ENCODE assay signal across 8 cellular contexts in the genomic region with DNA sequence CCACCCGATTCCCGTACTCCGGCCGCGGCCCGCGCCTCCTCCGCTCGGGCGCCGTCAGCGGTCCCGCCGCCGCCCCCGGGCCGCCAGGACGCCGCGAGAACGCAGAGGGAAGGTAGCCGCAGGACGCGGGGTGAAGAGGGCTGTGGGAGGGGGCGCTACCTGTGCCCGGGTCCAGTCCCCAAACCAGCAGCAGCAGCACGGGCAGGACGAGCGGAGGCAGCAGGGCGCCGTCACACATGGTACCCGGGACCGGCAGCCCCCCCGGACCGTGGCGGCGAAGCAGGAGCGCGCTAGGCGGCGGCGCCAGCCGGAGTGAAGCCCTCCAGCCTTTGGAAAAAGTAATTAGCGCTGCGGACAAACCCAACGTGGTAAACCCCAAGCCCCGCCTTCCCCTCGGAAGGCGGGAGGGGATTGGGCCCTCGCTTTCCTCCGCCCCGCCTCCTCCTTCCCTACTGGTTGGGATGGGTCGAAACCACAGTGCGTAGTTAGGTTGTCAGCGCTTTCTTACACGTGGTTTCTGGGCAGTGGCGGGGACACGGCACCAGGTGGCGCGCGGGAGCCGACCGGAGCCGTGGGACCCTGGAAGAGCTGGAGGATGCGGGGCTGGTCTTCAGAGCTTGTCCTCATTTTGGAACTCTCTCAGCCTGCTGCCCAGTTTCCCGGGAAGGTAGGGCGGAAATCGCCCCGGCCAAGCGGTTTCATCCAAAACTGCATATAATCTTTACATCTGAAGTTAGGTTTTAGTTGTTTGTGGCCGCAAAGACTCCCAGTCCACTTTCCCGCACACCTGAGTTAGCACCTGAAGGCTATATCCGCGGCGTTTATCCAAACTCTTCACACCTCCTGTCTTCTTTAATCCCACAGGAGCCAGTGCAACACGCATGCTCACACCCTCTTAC. TPM values are rescaled to one million over a fixed set of nuclear protein-coding genes. Genes with fewer than 3 reads are reported as not detected.
DNase-seq lines count a peak whose midpoint lies in the region; ATAC-seq and TF ChIP-seq lines count a peak whose summit lies in the region.

A gene with protein sequence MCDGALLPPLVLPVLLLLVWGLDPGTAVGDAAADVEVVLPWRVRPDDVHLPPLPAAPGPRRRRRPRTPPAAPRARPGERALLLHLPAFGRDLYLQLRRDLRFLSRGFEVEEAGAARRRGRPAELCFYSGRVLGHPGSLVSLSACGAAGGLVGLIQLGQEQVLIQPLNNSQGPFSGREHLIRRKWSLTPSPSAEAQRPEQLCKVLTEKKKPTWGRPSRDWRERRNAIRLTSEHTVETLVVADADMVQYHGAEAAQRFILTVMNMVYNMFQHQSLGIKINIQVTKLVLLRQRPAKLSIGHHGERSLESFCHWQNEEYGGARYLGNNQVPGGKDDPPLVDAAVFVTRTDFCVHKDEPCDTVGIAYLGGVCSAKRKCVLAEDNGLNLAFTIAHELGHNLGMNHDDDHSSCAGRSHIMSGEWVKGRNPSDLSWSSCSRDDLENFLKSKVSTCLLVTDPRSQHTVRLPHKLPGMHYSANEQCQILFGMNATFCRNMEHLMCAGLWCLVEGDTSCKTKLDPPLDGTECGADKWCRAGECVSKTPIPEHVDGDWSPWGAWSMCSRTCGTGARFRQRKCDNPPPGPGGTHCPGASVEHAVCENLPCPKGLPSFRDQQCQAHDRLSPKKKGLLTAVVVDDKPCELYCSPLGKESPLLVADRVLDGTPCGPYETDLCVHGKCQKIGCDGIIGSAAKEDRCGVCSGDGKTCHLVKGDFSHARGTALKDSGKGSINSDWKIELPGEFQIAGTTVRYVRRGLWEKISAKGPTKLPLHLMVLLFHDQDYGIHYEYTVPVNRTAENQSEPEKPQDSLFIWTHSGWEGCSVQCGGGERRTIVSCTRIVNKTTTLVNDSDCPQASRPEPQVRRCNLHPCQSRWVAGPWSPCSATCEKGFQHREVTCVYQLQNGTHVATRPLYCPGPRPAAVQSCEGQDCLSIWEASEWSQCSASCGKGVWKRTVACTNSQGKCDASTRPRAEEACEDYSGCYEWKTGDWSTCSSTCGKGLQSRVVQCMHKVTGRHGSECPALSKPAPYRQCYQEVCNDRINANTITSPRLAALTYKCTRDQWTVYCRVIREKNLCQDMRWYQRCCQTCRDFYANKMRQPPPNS (minus strand): TSS at position 314 of the 899 bp plus-strand sequence. CDS start 76 bp downstream, at position 238.

- TF ChIP-seq CTCF in CD14-positive monocyte (IDR thresholded peaks at IDR 0.05) (peak; percentile 98), Peyer's patch (IDR thresholded peaks at IDR 0.05) (peak; percentile 58 to 95 (median 86)), fibroblast of the aortic adventitia (IDR thresholded peaks at IDR 0.05; ENCODE audit: insufficient read depth, low read length) (peak; percentile 74)

- peak; percentile 39 to 88 for TF ChIP-seq POLR2A in Peyer's patch (IDR thresholded peaks at IDR 0.05)

- H3K27me3 Mint-ChIP-seq in CD14-positive monocyte (ENCODE audit: low read depth in 3 of 3) = peaks cover 57 to 73% (median 65%) of the 10 kb centered on the region in 3 donors
- H3K27me3 Mint-ChIP-seq in natural killer cell treated with Interleukin-12 subunit alpha and Interleukin-12 subunit beta and Interleukin-15 and Interleukin-18, amount 100 ng/mL, for 72 hours = peaks cover 18 to 34% of the 10 kb centered on the region in 2 donors
- peaks cover 42% of the 10 kb centered on the region for H3K27me3 Mint-ChIP-seq in stimulated activated memory B cell treated with anti-CD40 and anti-IgM and Interleukin-4, amounts not matched to agents 10 μg/mL and 1 μg/mL and 100 μg/mL, for 72 hours

- DNase-seq in CD14-positive monocyte (ENCODE audit: low spot score) (peak; percentile 93), HK-2 (ENCODE audit: unreplicated experiment) (peak; percentile 76), Peyer's patch (peak; percentile 85 to 98 (median 95)), fibroblast of the aortic adventitia (ENCODE audit: low read depth) (peak; percentile 69)
- DNase-seq in activated T-helper 9 cell treated with anti-CD3 and anti-CD28 coated beads, Interleukin-2, amount 50 U/mL, for 16 hours (ENCODE audit: low read depth) = peak; percentile 90
- DNase-seq in natural killer cell treated with Interleukin-12 subunit alpha and Interleukin-12 subunit beta and Interleukin-15 and Interleukin-18, amount 100 ng/mL, for 72 hours (ENCODE audit: low spot score) = peak; percentile 97

- peak; percentile 95 for ATAC-seq in GM19455 (IDR thresholded peaks at IDR 0.05; ENCODE audit: unreplicated experiment)
- peak; percentile 99 for ATAC-seq in natural killer cell treated with Interleukin-12 subunit alpha and Interleukin-12 subunit beta and Interleukin-15 and Interleukin-18, amount 100 ng/mL, for 72 hours
- ATAC-seq in stimulated activated memory B cell treated with anti-CD40 and anti-IgM and Interleukin-4, amounts not matched to agents 10 μg/mL and 1 μg/mL and 100 μg/mL, for 72 hours = peak; percentile 96

- H3K4me1 ChIP-seq in Peyer's patch = peaks cover 0 to 11% (median 8%) of the 10 kb centered on the region in 4 donors

- no peaks in the 10 kb centered on the region for H3K27me3 ChIP-seq in Peyer's patch

- no peaks in the 10 kb centered on the region for H3K9me3 ChIP-seq in Peyer's patch

- peaks cover 8% of the 10 kb centered on the region for H3K4me1 Mint-ChIP-seq in CD14-positive monocyte
- H3K4me1 Mint-ChIP-seq in natural killer cell treated with Interleukin-12 subunit alpha and Interleukin-12 subunit beta and Interleukin-15 and Interleukin-18, amount 100 ng/mL, for 72 hours (ENCODE audit: low read depth in 2 of 2) = peaks cover 4 to 10% of the 10 kb centered on the region in 2 donors
- H3K4me1 Mint-ChIP-seq in stimulated activated memory B cell treated with anti-CD40 and anti-IgM and Interleukin-4, amounts not matched to agents 10 μg/mL and 1 μg/mL and 100 μg/mL, for 72 hours = no peaks in the 10 kb centered on the region

- H3K4me3 Mint-ChIP-seq in CD14-positive monocyte = peak within 1 kb of the TSS; percentile 72
- peak within 1 kb of the TSS; percentile 36 for H3K4me3 Mint-ChIP-seq in natural killer cell treated with Interleukin-12 subunit alpha and Interleukin-12 subunit beta and Interleukin-15 and Interleukin-18, amount 100 ng/mL, for 72 hours
- H3K4me3 Mint-ChIP-seq in stimulated activated memory B cell treated with anti-CD40 and anti-IgM and Interleukin-4, amounts not matched to agents 10 μg/mL and 1 μg/mL and 100 μg/mL, for 72 hours = peak within 1 kb of the TSS; percentile 43

- peaks cover 0 to 3% of the 10 kb centered on the region in 2 donors for H3K36me3 Mint-ChIP-seq in CD14-positive monocyte
- H3K36me3 Mint-ChIP-seq in natural killer cell treated with Interleukin-12 subunit alpha and Interleukin-12 subunit beta and Interleukin-15 and Interleukin-18, amount 100 ng/mL, for 72 hours = no peaks in the 10 kb centered on the region
- H3K36me3 Mint-ChIP-seq in stimulated activated memory B cell treated with anti-CD40 and anti-IgM and Interleukin-4, amounts not matched to agents 10 μg/mL and 1 μg/mL and 100 μg/mL, for 72 hours = no peaks in the 10 kb centered on the region

- intact Hi-C loops in CD14-positive monocyte (cut with micrococcal nuclease) = loop anchor here in 1 of 2 donors (5.0 kb wide), 1 partner anchor 230 kb away; no protein-coding TSS in a partner anchor

- no peaks in the 10 kb centered on the region for H3K36me3 ChIP-seq in Peyer's patch

- H3K4me3 ChIP-seq in Peyer's patch (peak within 1 kb of the TSS; percentile 61 to 67 (median 66)), fibroblast of the aortic adventitia (ENCODE audit: low read depth, low read length) (peak within 1 kb of the TSS; percentile 50)

- H3K9me3 Mint-ChIP-seq in CD14-positive monocyte = peaks cover 0 to 11% (median 6%) of the 10 kb centered on the region in 7 donors
- no peaks in the 10 kb centered on the region for H3K9me3 Mint-ChIP-seq in natural killer cell treated with Interleukin-12 subunit alpha and Interleukin-12 subunit beta and Interleukin-15 and Interleukin-18, amount 100 ng/mL, for 72 hours
- no peaks in the 10 kb centered on the region for H3K9me3 Mint-ChIP-seq in stimulated activated memory B cell treated with anti-CD40 and anti-IgM and Interleukin-4, amounts not matched to agents 10 μg/mL and 1 μg/mL and 100 μg/mL, for 72 hours

- H3K27ac Mint-ChIP-seq in CD14-positive monocyte = peak within 1 kb of the TSS in 2 of 7 donors; percentile 26 to 73
- H3K27ac Mint-ChIP-seq in natural killer cell treated with Interleukin-12 subunit alpha and Interleukin-12 subunit beta and Interleukin-15 and Interleukin-18, amount 100 ng/mL, for 72 hours = no peak within 1 kb of the TSS
- H3K27ac Mint-ChIP-seq in stimulated activated memory B cell treated with anti-CD40 and anti-IgM and Interleukin-4, amounts not matched to agents 10 μg/mL and 1 μg/mL and 100 μg/mL, for 72 hours = no peak within 1 kb of the TSS

- peak within 1 kb of the TSS in 3 of 4 donors; percentile 65 to 71 (median 69) for H3K27ac ChIP-seq in Peyer's patch

RNA-seq across cellular contexts. Expression of the gene that starts here (rescaled TPM):
- under 1 TPM in 1 of 2 donors, not detected in 1; 0.03 TPM for polyA plus RNA-seq in CD14-positive monocyte
- 10 to 100 TPM in 1 of 4 donors, 1 to 10 TPM in 3; 7.2 to 15.1 (median 8.9) TPM for total RNA-seq in Peyer's patch
- total RNA-seq in fibroblast of the aortic adventitia (ENCODE audit: low replicate concordance) = 0.81 TPM in 1 of 2 replicates, not detected in the other
- total RNA-seq in natural killer cell treated with Interleukin-12 subunit alpha and Interleukin-12 subunit beta and Interleukin-15 and Interleukin-18, amount 100 ng/mL, for 72 hours = under 1 TPM; 0.31 to 0.59 TPM

Comparison
In these comparisons a context has a peak if more than half of its experiments do, and no peak if none do; other contexts are left out.
1. Peak in every context shown above with its lines: DNase-seq, ATAC-seq, H3K4me3 ChIP-seq and H3K27ac ChIP-seq.
2. Peak in DNase-seq in CD14-positive monocyte; RNA of the gene not detected or under 1 TPM.
3. Peak in DNase-seq and H3K4me3 ChIP-seq in fibroblast of the aortic adventitia; RNA of the gene not detected or under 1 TPM.
4. Peak in DNase-seq and ATAC-seq in natural killer cell treated with Interleukin-12 subunit alpha and Interleukin-12 subunit beta and Interleukin-15 and Interleukin-18, amount 100 ng/mL, for 72 hours; RNA of the gene not detected or under 1 TPM.